Comparison of ENCODE assay signal across 20 cellular contexts in genomic region chr15:71154607-71155200, GRCh38.
"Had no signal": no experiment of that assay in that cellular context is flagged by ENCODE, and none has a peak within 500 bp of the region (broad histone marks: within the 10 kb centered on the region; RNA-seq: fewer than 3 reads in every experiment).

No MANE protein-coding gene starts in this region.

- H3K9me3 ChIP-seq: ascending aorta, breast epithelium had no signal

- ATAC-seq: effector memory CD8-positive, alpha-beta T cell; sciatic nerve; stimulated activated naive B cell treated with anti-CD40 and anti-IgM and Interleukin-4, amounts not matched to agents 10 μg/mL and 1 μg/mL and 100 μg/mL, for 72 hours had no signal

- DNase-seq: activated CD4-positive, CD25-positive, alpha-beta regulatory T cell treated with anti-CD3 and anti-CD28 coated beads, Interleukin-2, amount 50 U/mL, for 72 hours; activated CD8-positive, alpha-beta memory T cell treated with anti-CD3 and anti-CD28 coated beads for 24 hours; activated CD8-positive, alpha-beta memory T cell treated with anti-CD3 and anti-CD28 coated beads, Interleukin-2, amount 50 U/mL, for 48 hours; activated gamma-delta T cell; activated T-cell treated with anti-CD3 and anti-CD28 coated beads, Interleukin-2, amount 50 U/mL, for 48 hours; effector memory CD8-positive, alpha-beta T cell; hypothalamus; islet precursor cell; naive B cell; stimulated activated CD4-positive, alpha-beta T cell treated with anti-CD3 and anti-CD28 coated beads, Interleukin-4, amount 100 ng/mL, for 24 hours; stimulated activated naive B cell treated with anti-CD40 and anti-IgM and Interleukin-4, amounts not matched to agents 10 μg/mL and 1 μg/mL and 100 μg/mL, for 72 hours; T-helper 2 cell had no signal

- H3K4me1 Mint-ChIP-seq: activated naive CD4-positive, alpha-beta T cell treated with anti-CD3 and anti-CD28 coated beads, Interleukin-2, amount 50 U/mL, for 24 hours; naive B cell; neural crest cell; stimulated activated naive B cell treated with anti-CD40 and anti-IgM and Interleukin-4, amounts not matched to agents 10 μg/mL and 1 μg/mL and 100 μg/mL, for 72 hours had no signal

- H3K4me1 ChIP-seq: breast epithelium had no signal

- H3K27me3 ChIP-seq: ascending aorta, breast epithelium, foreskin keratinocyte had no signal

- H3K9me3 Mint-ChIP-seq: activated naive CD4-positive, alpha-beta T cell treated with anti-CD3 and anti-CD28 coated beads, Interleukin-2, amount 50 U/mL, for 24 hours; effector memory CD8-positive, alpha-beta T cell; neural crest cell; stimulated activated naive B cell treated with anti-CD40 and anti-IgM and Interleukin-4, amounts not matched to agents 10 μg/mL and 1 μg/mL and 100 μg/mL, for 72 hours had no signal

- H3K4me3 Mint-ChIP-seq: activated naive CD4-positive, alpha-beta T cell treated with anti-CD3 and anti-CD28 coated beads, Interleukin-2, amount 50 U/mL, for 24 hours; effector memory CD8-positive, alpha-beta T cell; naive B cell; neural crest cell; stimulated activated naive B cell treated with anti-CD40 and anti-IgM and Interleukin-4, amounts not matched to agents 10 μg/mL and 1 μg/mL and 100 μg/mL, for 72 hours had no signal

- H3K27me3 Mint-ChIP-seq: naive B cell; stimulated activated naive B cell treated with anti-CD40 and anti-IgM and Interleukin-4, amounts not matched to agents 10 μg/mL and 1 μg/mL and 100 μg/mL, for 72 hours had no signal

- H3K4me3 ChIP-seq: ascending aorta, breast epithelium had no signal

- H3K27ac ChIP-seq: ascending aorta, breast epithelium, foreskin keratinocyte, VCaP had no signal

- H3K36me3 ChIP-seq: breast epithelium had no signal

- H3K36me3 Mint-ChIP-seq: activated naive CD4-positive, alpha-beta T cell treated with anti-CD3 and anti-CD28 coated beads, Interleukin-2, amount 50 U/mL, for 24 hours; naive B cell; stimulated activated naive B cell treated with anti-CD40 and anti-IgM and Interleukin-4, amounts not matched to agents 10 μg/mL and 1 μg/mL and 100 μg/mL, for 72 hours had no signal

- H3K27ac Mint-ChIP-seq: activated naive CD4-positive, alpha-beta T cell treated with anti-CD3 and anti-CD28 coated beads, Interleukin-2, amount 50 U/mL, for 24 hours; effector memory CD8-positive, alpha-beta T cell; progenitor cell of endocrine pancreas; stimulated activated naive B cell treated with anti-CD40 and anti-IgM and Interleukin-4, amounts not matched to agents 10 μg/mL and 1 μg/mL and 100 μg/mL, for 72 hours had no signal
